21 cellular contexts compared by ENCODE assay signal in genomic region chr3:43022111-43022510, GRCh38. TPM values are rescaled to one million over a fixed set of nuclear protein-coding genes. Genes with fewer than 3 reads are reported as not detected.
"Had no signal": no experiment of that assay in that cellular context is flagged by ENCODE, and none has a peak within 500 bp of the region (broad histone marks: within the 10 kb centered on the region; RNA-seq: fewer than 3 reads in every experiment).

No MANE protein-coding gene starts in this region.

- DNase-seq: activated CD4-positive, alpha-beta memory T cell treated with anti-CD3 and anti-CD28 coated beads, Interleukin-2, amount 10 ng/mL, durations not matched to agents 7 days and 5 days; activated CD4-positive, alpha-beta T cell treated with anti-CD3 and anti-CD28 coated beads, Interleukin-2, amount 10 ng/mL, durations not matched to agents 24 days and 14 days; activated CD8-positive, alpha-beta memory T cell treated with anti-CD3 and anti-CD28 coated beads, Interleukin-2, amount 10 ng/mL, durations not matched to agents 7 days and 5 days; activated gamma-delta T cell; colonic mucosa; esophagus squamous epithelium; heart right ventricle; left cardiac atrium; mesenchymal stem cell; stimulated activated CD4-positive, alpha-beta T cell treated with anti-CD3 and anti-CD28 coated beads, Interleukin-12 subunit alpha, Interleukin-12 subunit beta, amount 100 ng/mL, for 4 hours; stimulated activated CD4-positive, alpha-beta T cell treated with anti-CD3 and anti-CD28 coated beads, Interleukin-4, amount 100 ng/mL, for 4 hours; substantia nigra; tibial artery had no signal

- H3K4me3 ChIP-seq: colonic mucosa, esophagus squamous epithelium, heart right ventricle, prostate gland, tibial artery had no signal

- H3K4me3 Mint-ChIP-seq: activated CD4-positive, alpha-beta memory T cell treated with anti-CD3 and anti-CD28 coated beads, Interleukin-2, amount 10 ng/mL, durations not matched to agents 7 days and 5 days; activated CD4-positive, alpha-beta T cell treated with anti-CD3 and anti-CD28 coated beads, Interleukin-2, amount 10 ng/mL, durations not matched to agents 24 days and 14 days; activated CD8-positive, alpha-beta memory T cell treated with anti-CD3 and anti-CD28 coated beads, Interleukin-2, amount 10 ng/mL, durations not matched to agents 7 days and 5 days; activated T-helper 1 cell treated with anti-CD3 and anti-CD28 coated beads, Interleukin-12 subunit alpha, Interleukin-12 subunit beta, Interleukin-2, Interleukin-4 antibody, amounts not matched to agents 30 ng/mL and 10 ng/mL and 1 ng/mL, durations not matched to agents 14 hours and 24 hours and 36 hours; endodermal cell; stimulated activated naive CD8-positive, alpha-beta T cell treated with anti-CD3 and anti-CD28 coated beads, Interleukin-15, Interleukin-2, amounts not matched to agents 100 ng/mL and 50 ng/mL, for 24 hours; T-helper 1 cell treated with Interleukin-12 subunit alpha and Interleukin-12 subunit beta and Interleukin-4 antibody, amounts not matched to agents 30 μg/mL and 1 μg/mL, for 36 hours had no signal

- H3K36me3 Mint-ChIP-seq: activated CD8-positive, alpha-beta memory T cell treated with anti-CD3 and anti-CD28 coated beads, Interleukin-2, amount 10 ng/mL, durations not matched to agents 7 days and 5 days had no signal

- H3K9me3 Mint-ChIP-seq: activated CD4-positive, alpha-beta T cell treated with anti-CD3 and anti-CD28 coated beads, Interleukin-2, amount 10 ng/mL, durations not matched to agents 24 days and 14 days; stimulated activated naive CD8-positive, alpha-beta T cell treated with anti-CD3 and anti-CD28 coated beads, Interleukin-15, Interleukin-2, amounts not matched to agents 100 ng/mL and 50 ng/mL, for 24 hours; T-helper 1 cell treated with Interleukin-12 subunit alpha and Interleukin-12 subunit beta and Interleukin-4 antibody, amounts not matched to agents 30 μg/mL and 1 μg/mL, for 36 hours had no signal

- H3K27me3 Mint-ChIP-seq: activated CD8-positive, alpha-beta memory T cell treated with anti-CD3 and anti-CD28 coated beads, Interleukin-2, amount 10 ng/mL, durations not matched to agents 7 days and 5 days; stimulated activated naive CD8-positive, alpha-beta T cell treated with anti-CD3 and anti-CD28 coated beads, Interleukin-15, Interleukin-2, amounts not matched to agents 100 ng/mL and 50 ng/mL, for 24 hours had no signal

- H3K27ac Mint-ChIP-seq: activated CD4-positive, alpha-beta memory T cell treated with anti-CD3 and anti-CD28 coated beads, Interleukin-2, amount 10 ng/mL, durations not matched to agents 7 days and 5 days; activated CD4-positive, alpha-beta T cell treated with anti-CD3 and anti-CD28 coated beads, Interleukin-2, amount 10 ng/mL, durations not matched to agents 24 days and 14 days; activated CD8-positive, alpha-beta memory T cell treated with anti-CD3 and anti-CD28 coated beads, Interleukin-2, amount 10 ng/mL, durations not matched to agents 7 days and 5 days; activated naive CD4-positive, alpha-beta T cell treated with anti-CD3 and anti-CD28 coated beads, Interleukin-2, amount 50 U/mL, for 72 hours; activated T-helper 1 cell treated with anti-CD3 and anti-CD28 coated beads, Interleukin-12 subunit alpha, Interleukin-12 subunit beta, Interleukin-2, Interleukin-4 antibody, amounts not matched to agents 30 ng/mL and 10 ng/mL and 1 ng/mL, durations not matched to agents 14 hours and 24 hours and 36 hours; endodermal cell; stimulated activated naive CD8-positive, alpha-beta T cell treated with anti-CD3 and anti-CD28 coated beads, Interleukin-15, Interleukin-2, amounts not matched to agents 100 ng/mL and 50 ng/mL, for 24 hours; T-helper 1 cell treated with Interleukin-12 subunit alpha and Interleukin-12 subunit beta and Interleukin-4 antibody, amounts not matched to agents 30 μg/mL and 1 μg/mL, for 36 hours had no signal

- ATAC-seq: activated CD8-positive, alpha-beta memory T cell treated with anti-CD3 and anti-CD28 coated beads, Interleukin-2, amount 10 ng/mL, durations not matched to agents 7 days and 5 days; activated naive CD4-positive, alpha-beta T cell treated with anti-CD3 and anti-CD28 coated beads, Interleukin-2, amount 50 U/mL, for 72 hours; heart right ventricle; left cardiac atrium had no signal

RNA-seq across cellular contexts. Expression of gene GASK1A, which starts 43.0 kb away (rescaled TPM):
- total RNA-seq: activated CD4-positive, alpha-beta memory T cell treated with anti-CD3 and anti-CD28 coated beads, Interleukin-2, amount 10 ng/mL, durations not matched to agents 7 days and 5 days; activated CD4-positive, alpha-beta T cell treated with anti-CD3 and anti-CD28 coated beads, Interleukin-2, amount 10 ng/mL, durations not matched to agents 24 days and 14 days; activated CD8-positive, alpha-beta memory T cell treated with anti-CD3 and anti-CD28 coated beads, Interleukin-2, amount 10 ng/mL, durations not matched to agents 7 days and 5 days; activated naive CD4-positive, alpha-beta T cell treated with anti-CD3 and anti-CD28 coated beads, Interleukin-2, amount 50 U/mL, for 72 hours; activated T-helper 1 cell treated with anti-CD3 and anti-CD28 coated beads, Interleukin-12 subunit alpha, Interleukin-12 subunit beta, Interleukin-2, Interleukin-4 antibody, amounts not matched to agents 30 ng/mL and 10 ng/mL and 1 ng/mL, durations not matched to agents 14 hours and 24 hours and 36 hours; myocyte; osteocyte had no signal
